Comparison of ENCODE assay signal across 1 cellular context in the genomic region with DNA sequence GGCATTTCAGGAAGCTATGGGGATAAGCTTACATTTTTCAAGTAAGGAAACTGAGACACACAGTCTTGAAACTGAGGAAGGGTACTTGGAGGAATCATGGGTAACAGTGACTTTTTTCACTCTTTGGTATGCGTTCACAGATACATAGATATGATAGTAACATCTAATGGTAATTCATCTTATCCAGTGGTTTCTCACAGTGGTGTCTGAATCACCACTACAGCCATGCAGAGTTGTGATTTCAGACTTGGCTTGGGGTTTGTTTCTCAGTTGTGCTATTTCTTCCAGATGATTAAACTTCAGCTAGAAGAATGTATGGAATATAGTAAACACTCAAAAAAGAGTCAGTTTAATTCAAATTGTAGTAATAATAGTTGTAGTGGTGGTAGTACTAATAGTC.
TF ChIP-seq lines count a peak whose summit lies in the region.

No MANE protein-coding gene starts in this region.

TF ChIP-seq in IMR-90, 13 proteins besides CTCF, POLR2A, EP300 and RAD21:
- TF ChIP-seq RCOR1 (IDR thresholded peaks at IDR 0.05; ENCODE audit: insufficient replicate concordance, low read length) = no peak
- TF ChIP-seq FOS (IDR thresholded peaks at IDR 0.05; ENCODE audit: low read depth, low read length) = no peak
- TF ChIP-seq MAZ (IDR thresholded peaks at IDR 0.05; ENCODE audit: borderline replicate concordance, low read depth, low read length) = no peak
- TF ChIP-seq MXI1 (IDR thresholded peaks at IDR 0.05; ENCODE audit: borderline replicate concordance, low read depth, low read length) = no peak
- no peak for TF ChIP-seq NFE2L2 (IDR thresholded peaks at IDR 0.05; ENCODE audit: low read depth, low read length)
- TF ChIP-seq, protein P1, sequence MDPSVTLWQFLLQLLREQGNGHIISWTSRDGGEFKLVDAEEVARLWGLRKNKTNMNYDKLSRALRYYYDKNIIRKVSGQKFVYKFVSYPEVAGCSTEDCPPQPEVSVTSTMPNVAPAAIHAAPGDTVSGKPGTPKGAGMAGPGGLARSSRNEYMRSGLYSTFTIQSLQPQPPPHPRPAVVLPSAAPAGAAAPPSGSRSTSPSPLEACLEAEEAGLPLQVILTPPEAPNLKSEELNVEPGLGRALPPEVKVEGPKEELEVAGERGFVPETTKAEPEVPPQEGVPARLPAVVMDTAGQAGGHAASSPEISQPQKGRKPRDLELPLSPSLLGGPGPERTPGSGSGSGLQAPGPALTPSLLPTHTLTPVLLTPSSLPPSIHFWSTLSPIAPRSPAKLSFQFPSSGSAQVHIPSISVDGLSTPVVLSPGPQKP (IDR thresholded peaks at IDR 0.05; ENCODE audit: borderline replicate concordance, low read depth, low read length) = no peak
- no peak for TF ChIP-seq SMC3 (IDR thresholded peaks at IDR 0.05; ENCODE audit: low read depth, low read length)
- TF ChIP-seq CEBPB (IDR thresholded peaks at IDR 0.05; ENCODE audit: low read depth, low read length) = no peak
- no peak for TF ChIP-seq RFX5 (IDR thresholded peaks at IDR 0.05; ENCODE audit: low read depth, low read length)
- TF ChIP-seq MAFK (IDR thresholded peaks at IDR 0.05; ENCODE audit: low read depth, low read length) = no peak
- TF ChIP-seq CHD1 (IDR thresholded peaks at IDR 0.05; ENCODE audit: low read depth, low read length) = no peak
- TF ChIP-seq, protein P2, sequence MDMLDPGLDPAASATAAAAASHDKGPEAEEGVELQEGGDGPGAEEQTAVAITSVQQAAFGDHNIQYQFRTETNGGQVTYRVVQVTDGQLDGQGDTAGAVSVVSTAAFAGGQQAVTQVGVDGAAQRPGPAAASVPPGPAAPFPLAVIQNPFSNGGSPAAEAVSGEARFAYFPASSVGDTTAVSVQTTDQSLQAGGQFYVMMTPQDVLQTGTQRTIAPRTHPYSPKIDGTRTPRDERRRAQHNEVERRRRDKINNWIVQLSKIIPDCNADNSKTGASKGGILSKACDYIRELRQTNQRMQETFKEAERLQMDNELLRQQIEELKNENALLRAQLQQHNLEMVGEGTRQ (IDR thresholded peaks at IDR 0.05; ENCODE audit: low read depth, low read length) = no peak
- no peak for TF ChIP-seq BHLHE40 (IDR thresholded peaks at IDR 0.05; ENCODE audit: low read depth, low read length)
TF ChIP-seq in IMR-90: peak in this region for 0.
